In the genomic region with DNA sequence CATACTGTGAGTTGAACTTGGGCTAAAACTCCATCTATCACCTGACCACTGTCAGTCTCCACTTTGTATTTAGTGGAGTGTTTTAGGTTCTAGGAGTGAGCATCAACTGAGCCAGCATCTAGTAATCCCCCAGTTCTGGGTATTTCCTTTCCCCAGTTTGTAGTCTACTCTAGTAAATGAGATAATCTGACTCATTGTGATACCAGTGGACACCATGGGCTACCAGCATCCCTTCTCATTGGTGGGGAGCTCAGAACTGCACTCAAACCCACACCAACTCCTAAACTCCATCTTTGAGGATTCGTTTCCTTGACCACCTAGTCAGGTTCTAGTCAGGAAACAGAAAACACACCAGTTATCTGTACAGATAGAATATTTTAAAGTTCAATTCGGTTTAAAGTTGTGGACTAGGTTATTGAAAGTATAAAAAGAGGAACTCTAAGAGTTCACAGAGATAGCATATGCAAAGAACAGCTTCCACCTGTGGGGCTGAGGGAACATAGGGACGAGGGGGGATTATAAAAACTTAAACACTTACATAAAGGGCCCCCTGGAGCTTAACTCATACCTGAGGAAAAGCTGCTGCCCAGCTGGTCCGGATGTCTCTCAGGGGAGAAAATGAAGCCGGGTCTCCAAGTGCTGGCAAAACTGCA, we compare ENCODE assay signal across 10 cellular contexts.
A peak's percentile ranks its signal among the peaks of the same experiment; 100 is the strongest.
DNase-seq lines count a peak whose midpoint lies in the region; ATAC-seq lines count a peak whose summit lies in the region.
"Had no signal": no experiment of that assay in that cellular context is flagged by ENCODE, and none has a peak within 500 bp of the region (broad histone marks: within the 10 kb centered on the region; RNA-seq: fewer than 3 reads in every experiment).

No MANE protein-coding gene starts in this region.

- no peaks in the 10 kb centered on the region for H3K27me3 ChIP-seq in iPS-18a (ENCODE audit: control insufficient read depth, insufficient read depth, low read length)
- H3K27me3 ChIP-seq: cardiac muscle cell had no signal

- no peaks in the 10 kb centered on the region for H3K4me1 ChIP-seq in iPS-18a (ENCODE audit: control insufficient read depth, low read depth, low read length)

- H3K27ac ChIP-seq in iPS-18a (ENCODE audit: low read length): no peak overlapping the region
- H3K27ac ChIP-seq: cardiac muscle cell, SK-N-MC had no signal

- H3K4me3 ChIP-seq in iPS-18a (ENCODE audit: low read length): peak overlapping the region; percentile 21
- H3K4me3 ChIP-seq: cardiac muscle cell, HAP-1, SK-N-MC had no signal

- no peak for DNase-seq in NCI-H345 (lab: John Stamatoyannopoulos, UW)
- no peak for DNase-seq in amygdala (lab: John Stamatoyannopoulos, UW)
- DNase-seq in SIG-M5 (lab: John Stamatoyannopoulos, UW): no peak

- no peak overlapping the region for H3K9ac ChIP-seq in iPS-18a (ENCODE audit: low read length)

- peaks cover 7% of the 10 kb centered on the region for H3K36me3 ChIP-seq in iPS-18a (ENCODE audit: control insufficient read depth, low read depth, low read length)

- no peaks in the 10 kb centered on the region for H3K9me3 ChIP-seq in iPS-18a (ENCODE audit: control insufficient read depth, low read depth, low read length)
- H3K9me3 ChIP-seq: HAP-1 had no signal

- peak; percentile 90 for ATAC-seq in GM18867 (IDR thresholded peaks at IDR 0.05; ENCODE audit: unreplicated experiment)
- ATAC-seq in GM21576 (IDR thresholded peaks at IDR 0.05; ENCODE audit: unreplicated experiment): peak; percentile 83
- peak; percentile 87 for ATAC-seq in HG03460 (IDR thresholded peaks at IDR 0.05; ENCODE audit: unreplicated experiment)
